In the genomic region with DNA sequence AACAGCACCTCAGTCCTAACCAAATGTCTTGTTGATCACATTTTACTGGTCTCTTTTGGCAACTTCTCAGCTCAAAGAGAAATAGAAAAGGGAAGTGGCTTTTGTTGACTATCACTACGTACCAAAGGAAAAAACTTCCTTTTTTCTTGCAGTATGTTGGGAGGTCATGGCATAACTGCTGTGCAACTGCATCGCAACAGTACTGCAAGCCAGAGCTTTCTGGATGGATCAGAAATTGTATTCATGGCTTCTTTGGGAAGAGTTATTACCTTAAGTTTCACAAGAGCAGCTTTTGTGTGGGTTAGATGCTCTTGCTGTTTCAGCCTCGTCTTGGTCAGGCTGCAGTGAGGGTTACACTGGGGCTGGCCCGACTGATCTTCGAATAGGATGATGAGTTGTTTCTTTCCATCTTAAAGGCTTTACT, we compare ENCODE assay signal across 9 cellular contexts.
A peak's percentile ranks its signal among the peaks of the same experiment; 100 is the strongest.
DNase-seq lines count a peak whose midpoint lies in the region; ATAC-seq and TF ChIP-seq lines count a peak whose summit lies in the region.
"Had no signal": no experiment of that assay in that cellular context is flagged by ENCODE, and none has a peak within 500 bp of the region (broad histone marks: within the 10 kb centered on the region; RNA-seq: fewer than 3 reads in every experiment).

No MANE protein-coding gene starts in this region.

- no peaks in the 10 kb centered on the region for H3K9me3 Mint-ChIP-seq in central memory CD8-positive, alpha-beta T cell
- no peaks in the 10 kb centered on the region for H3K9me3 Mint-ChIP-seq in chondrocyte (ENCODE audit: low read depth)
- H3K9me3 Mint-ChIP-seq: T-helper 1 cell treated with Interleukin-12 subunit alpha and Interleukin-12 subunit beta and Interleukin-4 antibody, amounts not matched to agents 30 μg/mL and 1 μg/mL, for 36 hours had no signal

- H3K4me1 Mint-ChIP-seq in central memory CD8-positive, alpha-beta T cell = peaks cover 42% of the 10 kb centered on the region
- H3K4me1 Mint-ChIP-seq in chondrocyte (ENCODE audit: low read depth) = peaks cover 13% of the 10 kb centered on the region

- no peak overlapping the region for H3K27ac Mint-ChIP-seq in central memory CD8-positive, alpha-beta T cell (ENCODE audit: low read depth)
- H3K27ac Mint-ChIP-seq in chondrocyte (ENCODE audit: unreplicated experiment) = no peak overlapping the region
- H3K27ac Mint-ChIP-seq: T-helper 1 cell treated with Interleukin-12 subunit alpha and Interleukin-12 subunit beta and Interleukin-4 antibody, amounts not matched to agents 30 μg/mL and 1 μg/mL, for 36 hours had no signal

- 62 to 94% methylated on average over 3 to 5 of the region's 5 CpGs for WGBS in transverse colon (ENCODE audit: low coverage in 1 of 2), 2 donors

- intact Hi-C loops in transverse colon (cut with DNase I; ENCODE audit: low total_unique reads) = no loop called here
- intact Hi-C loops in vagina (cut with DNase I) = no loop called here

- peak overlapping the region; percentile 58 to 92 (median 76) for H3K27ac ChIP-seq in transverse colon
- no peak overlapping the region for H3K27ac ChIP-seq in vagina

- H3K36me3 Mint-ChIP-seq in central memory CD8-positive, alpha-beta T cell (ENCODE audit: insufficient read depth) = peaks cover 44% of the 10 kb centered on the region
- peaks cover 2% of the 10 kb centered on the region for H3K36me3 Mint-ChIP-seq in chondrocyte (ENCODE audit: low read depth)

- H3K4me3 ChIP-seq in transverse colon (peak overlapping the region in 1 of 4 donors; percentile 20), vagina (no peak overlapping the region)

- H3K36me3 ChIP-seq in transverse colon (no peaks in the 10 kb centered on the region), vagina (no peaks in the 10 kb centered on the region)

- H3K9me3 ChIP-seq in transverse colon (no peaks in the 10 kb centered on the region), vagina (no peaks in the 10 kb centered on the region)

- TF ChIP-seq CTCF in transverse colon (IDR thresholded peaks at IDR 0.05) (no peak), chondrocyte (IDR thresholded peaks at IDR 0.05) (no peak), vagina (IDR thresholded peaks at IDR 0.05) (no peak)

- peak; percentile 38 for ATAC-seq in GM19351 (IDR thresholded peaks at IDR 0.05; ENCODE audit: unreplicated experiment)
- ATAC-seq in HG03521 (IDR thresholded peaks at IDR 0.05; ENCODE audit: unreplicated experiment) = peak; percentile 29
- ATAC-seq in central memory CD8-positive, alpha-beta T cell (replicated peaks; ENCODE audit: extremely low read depth, poor library complexity, severe bottlenecking) = peak; percentile 4

- TF ChIP-seq POLR2A in transverse colon (IDR thresholded peaks at IDR 0.05) = peak; percentile 64
- no peak for TF ChIP-seq POLR2A in vagina (IDR thresholded peaks at IDR 0.05)

- H3K4me3 Mint-ChIP-seq in central memory CD8-positive, alpha-beta T cell = no peak overlapping the region
- H3K4me3 Mint-ChIP-seq in chondrocyte (ENCODE audit: unreplicated experiment) = no peak overlapping the region
- H3K4me3 Mint-ChIP-seq: T-helper 1 cell treated with Interleukin-12 subunit alpha and Interleukin-12 subunit beta and Interleukin-4 antibody, amounts not matched to agents 30 μg/mL and 1 μg/mL, for 36 hours had no signal

- DNase-seq in AML-193 (lab: John Stamatoyannopoulos, UW) = peak; percentile 86 to 87
- no peak for DNase-seq in central memory CD8-positive, alpha-beta T cell (ENCODE audit: low spot score in 2 of 2)
- DNase-seq in transverse colon = no peak
- DNase-seq in T1000 (lab: John Stamatoyannopoulos, UW) = no peak
- no peak for DNase-seq in chondrocyte (ENCODE audit: low spot score)
- DNase-seq in vagina (ENCODE audit: extremely low spot score in 2 of 2) = no peak

- H3K27me3 ChIP-seq in transverse colon (no peaks in the 10 kb centered on the region), vagina (no peaks in the 10 kb centered on the region)

- no peak for TF ChIP-seq EP300 in transverse colon (IDR thresholded peaks at IDR 0.05; ENCODE audit: low read depth)

- in situ Hi-C loops in transverse colon (cut with MboI; ENCODE audit: low pct_ligation_motif_present in 1 of 4, low pct_unique_long_range_greater_than_20kb in 1 of 4, low sequenced_read_pairs in 3 of 4) = no loop called here

- H3K27me3 Mint-ChIP-seq in central memory CD8-positive, alpha-beta T cell = no peaks in the 10 kb centered on the region
- no peaks in the 10 kb centered on the region for H3K27me3 Mint-ChIP-seq in chondrocyte (ENCODE audit: low read depth)

- peaks cover 0 to 3% (median 0%) of the 10 kb centered on the region in 4 donors for H3K4me1 ChIP-seq in transverse colon
- peaks cover 4% of the 10 kb centered on the region for H3K4me1 ChIP-seq in vagina

Comparison
In these comparisons a context has a peak if more than half of its experiments do, and no peak if none do; other contexts are left out.
1. DNase-seq: peak in AML-193 (2 of 2); none in central memory CD8-positive, alpha-beta T cell (0 of 2), transverse colon (single experiment), T1000 (single experiment), chondrocyte (single experiment) and vagina (0 of 2).
2. Peak in every context shown above with its lines, with median percentiles within 50 percentile points of each other: ATAC-seq.